Comparison of ENCODE assay signal across 9 cellular contexts in genomic region chrX:71253253-71254091, GRCh38. TPM values are rescaled to one million over a fixed set of nuclear protein-coding genes. Genes with fewer than 3 reads are reported as not detected.
DNase-seq lines count a peak whose midpoint lies in the region; ATAC-seq and TF ChIP-seq lines count a peak whose summit lies in the region.
"Had no signal": no experiment of that assay in that cellular context is flagged by ENCODE, and none has a peak within 500 bp of the region (broad histone marks: within the 10 kb centered on the region; RNA-seq: fewer than 3 reads in every experiment).

No MANE protein-coding gene starts in this region.

- peaks cover 3% of the 10 kb centered on the region for H3K36me3 Mint-ChIP-seq in activated CD8-positive, alpha-beta T cell treated with anti-CD3 and anti-CD28 coated beads for 36 hours (ENCODE audit: low read depth)
- peaks cover 23% of the 10 kb centered on the region for H3K36me3 Mint-ChIP-seq in endodermal cell (ENCODE audit: low read depth)

- intact Hi-C loops in activated CD8-positive, alpha-beta T cell treated with anti-CD3 and anti-CD28 coated beads for 36 hours (cut with micrococcal nuclease) = loop anchor here (2.0 to 10.0 kb wide), 3 partner anchors 29 to 149 kb away; partner anchors contain the start of genes CXorf65 and NONO
- intact Hi-C loops in tibial artery (cut with DNase I; ENCODE audit: low total_unique reads) = loop anchor here (10.0 kb wide), 1 partner anchor 111 kb away; the partner anchor contains the start of gene TAF1

- H3K9me3 Mint-ChIP-seq in activated CD8-positive, alpha-beta T cell treated with anti-CD3 and anti-CD28 coated beads for 36 hours = no peaks in the 10 kb centered on the region
- peaks cover 53% of the 10 kb centered on the region for H3K9me3 Mint-ChIP-seq in endodermal cell

- H3K27ac Mint-ChIP-seq in activated CD8-positive, alpha-beta T cell treated with anti-CD3 and anti-CD28 coated beads for 36 hours = peak overlapping the region; percentile 91
- peak overlapping the region; percentile 95 for H3K27ac Mint-ChIP-seq in endodermal cell

- TF ChIP-seq CTCF in GM10248 (IDR thresholded peaks at IDR 0.05; ENCODE audit: control extremely low read depth, extremely low read depth, low read depth, missing control alignments) (peak; percentile 37), endodermal cell (conservative IDR thresholded peaks at IDR 0.05) (peak; percentile 66), tibial artery (IDR thresholded peaks at IDR 0.05) (peak; percentile 33)
- TF ChIP-seq CTCF in activated CD8-positive, alpha-beta T cell treated with anti-CD3 and anti-CD28 coated beads for 36 hours (IDR thresholded peaks at IDR 0.05) = peak; percentile 27

- 0% methylated on average over 1 to 22 of the region's 35 CpGs for WGBS in endodermal cell (ENCODE audit: insufficient coverage in 1 of 2, insufficient read length in 1 of 2), 2 experiments

- POLR2A ChIA-PET in GM10248 (lab: Yijun Ruan, JAX) = no interaction called here
- POLR2A ChIA-PET in activated CD8-positive, alpha-beta T cell treated with anti-CD3 and anti-CD28 coated beads for 36 hours (lab: Charles Lee) = interaction anchor here (0.8 to 2.8 kb wide), 6 partner anchors 30 to 282 kb away, joined by 3 to 12 read pairs (median 6); partner anchors contain the start of genes NONO and TAF1

- DNase-seq in GM10248 (ENCODE audit: extremely low spot score) (peak; percentile 43), M059J (ENCODE audit: low read depth) (peak; percentile 56), endodermal cell (peak; percentile 78), tibial artery (no peak)
- DNase-seq in activated CD8-positive, alpha-beta T cell treated with anti-CD3 and anti-CD28 coated beads for 36 hours = peak; percentile 53

- H3K27me3 Mint-ChIP-seq in activated CD8-positive, alpha-beta T cell treated with anti-CD3 and anti-CD28 coated beads for 36 hours = no peaks in the 10 kb centered on the region
- no peaks in the 10 kb centered on the region for H3K27me3 Mint-ChIP-seq in endodermal cell (ENCODE audit: insufficient read depth)

- H3K4me3 ChIP-seq in endodermal cell (ENCODE audit: low read length) (peak overlapping the region; percentile 83), mucosa of rectum (ENCODE audit: low read length in 2 of 2) (peak overlapping the region; percentile 70 to 80), tibial artery (peak overlapping the region; percentile 70 to 77)

- H3K4me1 Mint-ChIP-seq in activated CD8-positive, alpha-beta T cell treated with anti-CD3 and anti-CD28 coated beads for 36 hours (ENCODE audit: low read depth) = peaks cover 32% of the 10 kb centered on the region
- H3K4me1 Mint-ChIP-seq in endodermal cell = peaks cover 8% of the 10 kb centered on the region

- H3K27me3 ChIP-seq in endodermal cell (ENCODE audit: control insufficient read depth, insufficient read depth, low read length, poor library complexity, severe bottlenecking) = no peaks in the 10 kb centered on the region
- no peaks in the 10 kb centered on the region for H3K27me3 ChIP-seq in mucosa of rectum (ENCODE audit: control insufficient read depth in 2 of 2, insufficient read depth in 2 of 2, low read length in 2 of 2)
- no peaks in the 10 kb centered on the region for H3K27me3 ChIP-seq in tibial artery

- ATAC-seq in activated CD8-positive, alpha-beta T cell treated with anti-CD3 and anti-CD28 coated beads for 36 hours = no peak
- ATAC-seq in GM21576 (IDR thresholded peaks at IDR 0.05; ENCODE audit: unreplicated experiment) (no peak), GM19463 (IDR thresholded peaks at IDR 0.05; ENCODE audit: unreplicated experiment) (no peak)

- CTCF ChIA-PET in GM10248 (lab: Yijun Ruan, JAX) = interaction anchor here (1.2 to 1.4 kb wide), 2 partner anchors 30 to 112 kb away, joined by 3 read pairs; partner anchors contain the start of genes NONO and TAF1
- CTCF ChIA-PET in activated CD8-positive, alpha-beta T cell treated with anti-CD3 and anti-CD28 coated beads for 36 hours (lab: Charles Lee) = interaction anchor here (1.8 to 2.3 kb wide), 2 partner anchors 30 to 56 kb away, joined by 8 to 15 read pairs; partner anchors contain the start of gene NONO

- no peaks in the 10 kb centered on the region for H3K9me3 ChIP-seq in endodermal cell (ENCODE audit: control insufficient read depth, low read length)
- H3K9me3 ChIP-seq in mucosa of rectum (ENCODE audit: control insufficient read depth in 2 of 2, low read length in 2 of 2) = no peaks in the 10 kb centered on the region
- no peaks in the 10 kb centered on the region for H3K9me3 ChIP-seq in tibial artery

- H3K36me3 ChIP-seq in endodermal cell (ENCODE audit: control insufficient read depth, insufficient read depth, low read length) (peaks cover 16% of the 10 kb centered on the region), mucosa of rectum (ENCODE audit: control insufficient read depth in 2 of 2, insufficient read depth in 2 of 2, low read length in 2 of 2) (peaks cover 0 to 8% of the 10 kb centered on the region in 2 donors), tibial artery (peaks cover 5 to 20% (median 10%) of the 10 kb centered on the region in 3 donors)

- H3K4me1 ChIP-seq in endodermal cell (ENCODE audit: control insufficient read depth, insufficient read depth, low read length) (no peaks in the 10 kb centered on the region), mucosa of rectum (ENCODE audit: control insufficient read depth in 2 of 2, insufficient read depth in 2 of 2, low read length in 2 of 2) (peaks cover 5% of the 10 kb centered on the region in 2 donors), tibial artery (peaks cover 0 to 17% (median 9%) of the 10 kb centered on the region in 4 donors)

- peak overlapping the region; percentile 89 for H3K4me3 Mint-ChIP-seq in activated CD8-positive, alpha-beta T cell treated with anti-CD3 and anti-CD28 coated beads for 36 hours
- peak overlapping the region; percentile 91 for H3K4me3 Mint-ChIP-seq in endodermal cell

- H3K27ac ChIP-seq in endodermal cell (ENCODE audit: low read depth, low read length) = no peak overlapping the region
- peak overlapping the region in 1 of 2 donors; percentile 79 for H3K27ac ChIP-seq in mucosa of rectum (ENCODE audit: low read depth in 2 of 2, low read length in 2 of 2)
- H3K27ac ChIP-seq in tibial artery = peak overlapping the region; percentile 91 to 92

- peak overlapping the region; percentile 55 for H3K9ac ChIP-seq in endodermal cell (ENCODE audit: extremely low read depth, low read length, poor library complexity, severe bottlenecking)
- H3K9ac ChIP-seq in mucosa of rectum (ENCODE audit: low read depth in 1 of 2, low read length in 2 of 2) = peak overlapping the region; percentile 65 to 69

RNA-seq across cellular contexts. Expression of gene ZMYM3, which starts 0.5 kb away (rescaled TPM):
- 34.0 and 64.0 TPM in 2 replicates for total RNA-seq in M059J (2014; rRNA removed; shearing (Covaris generic))
- total RNA-seq in activated CD8-positive, alpha-beta T cell treated with anti-CD3 and anti-CD28 coated beads for 36 hours = 10 to 100 TPM; 25.8 to 27.5 TPM
- total RNA-seq in endodermal cell = 10 to 100 TPM; 91.0 to 91.8 TPM
- 84.3 TPM for polyA plus RNA-seq in endodermal cell (2013, experiment 1 of 2)
- polyA plus RNA-seq in endodermal cell (2013, experiment 2 of 2) = 76.1 TPM

RNA-seq across cellular contexts. Expression of gene NONO, which starts 30.0 kb away (rescaled TPM):
- total RNA-seq in M059J (2014; rRNA removed; shearing (Covaris generic)) = 628 and 786 TPM in 2 replicates
- total RNA-seq in activated CD8-positive, alpha-beta T cell treated with anti-CD3 and anti-CD28 coated beads for 36 hours = 100 to 1,000 TPM; 461 to 487 TPM
- total RNA-seq in endodermal cell = 100 to 1,000 TPM; 553 to 671 TPM
- 812 TPM for polyA plus RNA-seq in endodermal cell (2013, experiment 1 of 2)
- polyA plus RNA-seq in endodermal cell (2013, experiment 2 of 2) = 738 TPM

RNA-seq across cellular contexts. Expression of gene GJB1, which starts 30.4 kb away (rescaled TPM):
- not detected in 2 replicates for total RNA-seq in M059J (2014; rRNA removed; shearing (Covaris generic))
- total RNA-seq in activated CD8-positive, alpha-beta T cell treated with anti-CD3 and anti-CD28 coated beads for 36 hours = not detected
- 1 to 10 TPM in 1 of 2 donors, under 1 TPM in 1; 0.91 to 1.4 TPM for total RNA-seq in endodermal cell
- polyA plus RNA-seq in endodermal cell (2013, experiment 1 of 2) = 0.36 TPM
- polyA plus RNA-seq in endodermal cell (2013, experiment 2 of 2) = 0.37 TPM
- total RNA-seq: dermis microvascular lymphatic vessel endothelial cell had no signal

RNA-seq across cellular contexts. Expression of gene ITGB1BP2, which starts 48.1 kb away (rescaled TPM):
- total RNA-seq in M059J (2014; rRNA removed; shearing (Covaris generic)) = 2.2 TPM in 1 of 2 replicates, not detected in the other
- 1 to 10 TPM; 5.3 to 6.7 TPM for total RNA-seq in activated CD8-positive, alpha-beta T cell treated with anti-CD3 and anti-CD28 coated beads for 36 hours
- total RNA-seq in endodermal cell = 1 to 10 TPM; 4.1 to 6.1 TPM
- 2.0 TPM for polyA plus RNA-seq in endodermal cell (2013, experiment 1 of 2)
- 3.1 TPM for polyA plus RNA-seq in endodermal cell (2013, experiment 2 of 2)

Comparison
In these comparisons a context has a peak if more than half of its experiments do, and no peak if none do; other contexts are left out.
1. DNase-seq: peak in GM10248 (single experiment), M059J (single experiment), activated CD8-positive, alpha-beta T cell treated with anti-CD3 and anti-CD28 coated beads for 36 hours (single experiment) and endodermal cell (single experiment); none in tibial artery (0 of 2).
2. Peak in every context shown above with its lines, with median percentiles within 50 percentile points of each other: CTCF ChIP-seq and H3K4me3 ChIP-seq.